19 cellular contexts compared by ENCODE assay signal in the genomic region with DNA sequence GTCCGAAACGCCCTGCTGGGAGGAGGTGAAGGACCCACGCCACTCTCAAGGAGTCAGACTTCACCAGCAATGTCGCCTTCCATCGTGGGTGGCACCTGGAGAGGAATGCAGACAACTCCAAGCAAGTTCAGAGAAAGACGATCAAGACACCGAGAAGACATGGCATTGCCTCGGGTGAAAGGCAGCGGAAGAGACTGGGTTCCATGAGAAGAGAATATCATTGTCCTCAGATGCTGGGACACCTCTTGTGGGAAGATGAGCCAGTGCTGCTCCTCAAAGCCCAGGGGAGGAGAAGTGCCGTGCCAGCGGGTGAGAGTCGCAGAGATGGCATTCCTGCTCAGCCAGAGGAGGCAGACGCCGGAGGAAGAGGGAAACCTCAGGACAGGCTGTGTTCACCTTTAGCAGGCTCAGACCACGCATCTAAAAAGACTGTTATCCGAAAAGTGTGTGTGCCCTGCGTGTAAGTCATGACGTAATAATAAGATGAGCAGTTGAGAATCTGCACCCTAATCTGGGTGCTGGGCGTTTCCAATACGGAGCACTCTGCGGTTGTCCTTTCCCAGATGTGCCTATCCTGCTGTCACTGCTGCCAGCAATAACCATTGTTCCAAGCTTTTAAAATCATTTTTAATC.
DNase-seq lines count a peak whose midpoint lies in the region; ATAC-seq, FAIRE-seq and TF ChIP-seq lines count a peak whose summit lies in the region.
"Had no signal": no experiment of that assay in that cellular context is flagged by ENCODE, and none has a peak within 500 bp of the region (broad histone marks: within the 10 kb centered on the region; RNA-seq: fewer than 3 reads in every experiment).

No MANE protein-coding gene starts in this region.

- H3K27ac ChIP-seq in right lobe of liver (peak overlapping the region; percentile 89 to 97 (median 91)), osteoblast (ENCODE audit: low read depth, low read length) (no peak overlapping the region), spleen (no peak overlapping the region), SJCRH30 (no peak overlapping the region)

- WGBS in right lobe of liver (ENCODE audit: insufficient coverage, low coverage, low lambda C conversion rate, missing lambda C conversion rate), result 73% methylated on average over 15 of the region's 21 CpGs
- WGBS in spleen, 5 donors, result 80 to 90% (median 87%) methylated on average over 21 of the region's 21 CpGs

- no peaks in the 10 kb centered on the region for H3K9me3 ChIP-seq in right lobe of liver
- H3K9me3 ChIP-seq in osteoblast (ENCODE audit: low read depth, low read length), result no peaks in the 10 kb centered on the region
- H3K9me3 ChIP-seq in spleen, result no peaks in the 10 kb centered on the region
- no peaks in the 10 kb centered on the region for H3K9me3 ChIP-seq in SJCRH30 (replicated peaks)
- H3K9me3 ChIP-seq: BE2C had no signal

- H3K36me3 ChIP-seq in right lobe of liver (no peaks in the 10 kb centered on the region), osteoblast (ENCODE audit: insufficient read depth, low read length) (no peaks in the 10 kb centered on the region), spleen (no peaks in the 10 kb centered on the region), SJCRH30 (no peaks in the 10 kb centered on the region)
- H3K36me3 ChIP-seq: BE2C had no signal

- no peak for TF ChIP-seq CTCF in right lobe of liver (IDR thresholded peaks at IDR 0.05)
- TF ChIP-seq CTCF in osteoblast (IDR thresholded peaks at IDR 0.05; ENCODE audit: extremely low read depth, low read depth, low read length), result no peak
- TF ChIP-seq CTCF in spleen (IDR thresholded peaks at IDR 0.05 in 8 of 11, conservative IDR thresholded peaks at IDR 0.05 in 3 of 11), result no peak

- H2AFZ ChIP-seq in osteoblast (ENCODE audit: low read length), result no peak overlapping the region

- DNase-seq in right lobe of liver (no peak), osteoblast (ENCODE audit: insufficient read length, low spot score, missing footprints) (peak; percentile 11), spleen (peak; percentile 36), SJCRH30 (no peak), cardiac septum (ENCODE audit: low spot score) (no peak), GM12891 (ENCODE audit: insufficient read length, low spot score) (no peak)
- DNase-seq: ACHN; BE2C; C1 segment of cervical spinal cord; CD4-positive, CD25-positive, alpha-beta regulatory T cell; CD8-positive, alpha-beta memory T cell; COR-L47; DMS 273 treated with DMSO at 0.1 percent for 48 hours; H9 had no signal

- no peak for ATAC-seq in right lobe of liver
- no peak for ATAC-seq in GM21360 (IDR thresholded peaks at IDR 0.05; ENCODE audit: unreplicated experiment)

- H3K4me2 ChIP-seq in osteoblast (ENCODE audit: insufficient read depth, low read length), result no peak overlapping the region

- no peaks in the 10 kb centered on the region for H4K20me1 ChIP-seq in osteoblast (ENCODE audit: insufficient read depth, low read length)

- no peak for FAIRE-seq in GM12891 (lab: Jason Lieb, UNC)
- FAIRE-seq: A204.1, G401.6, H1, HTR-8/SVneo had no signal

- H3K27me3 ChIP-seq in right lobe of liver, result no peaks in the 10 kb centered on the region
- H3K27me3 ChIP-seq in osteoblast (ENCODE audit: insufficient read depth, low read length), result no peaks in the 10 kb centered on the region
- H3K27me3 ChIP-seq in spleen (replicated peaks in 1 of 7), result peaks cover 0 to 24% (median 0%) of the 10 kb centered on the region in 7 donors
- no peaks in the 10 kb centered on the region; the same call in 1 of the 2 replicates for H3K27me3 ChIP-seq in SJCRH30

- TF ChIP-seq POLR2A in right lobe of liver (IDR thresholded peaks at IDR 0.05) (no peak), spleen (IDR thresholded peaks at IDR 0.05) (no peak), GM12891 (IDR thresholded peaks at IDR 0.05; ENCODE audit: low read depth, low read length) (no peak)

- intact Hi-C loops in right lobe of liver (cut with DNase I), result no loop called here
- intact Hi-C loops in spleen (cut with DNase I; ENCODE audit: low total_unique reads), result no loop called here
- intact Hi-C loops in cardiac septum (cut with DNase I), result no loop called here

- no peaks in the 10 kb centered on the region for H3K79me2 ChIP-seq in osteoblast (ENCODE audit: insufficient read depth, low read length)

- H3K4me3 ChIP-seq in right lobe of liver (no peak overlapping the region), osteoblast (ENCODE audit: insufficient read depth, low read length) (no peak overlapping the region), spleen (no peak overlapping the region), SJCRH30 (no peak overlapping the region)

- peaks cover 0 to 25% (median 7%) of the 10 kb centered on the region in 4 donors for H3K4me1 ChIP-seq in right lobe of liver
- H3K4me1 ChIP-seq in osteoblast (ENCODE audit: insufficient read depth, low read length), result no peaks in the 10 kb centered on the region
- no peaks in the 10 kb centered on the region for H3K4me1 ChIP-seq in spleen
- H3K4me1 ChIP-seq in SJCRH30, result no peaks in the 10 kb centered on the region
- H3K4me1 ChIP-seq: BE2C had no signal

TF ChIP-seq in GM12891, 5 proteins besides CTCF, POLR2A, EP300 and RAD21:
- no peak for TF ChIP-seq PAX5 (IDR thresholded peaks at IDR 0.05; ENCODE audit: insufficient read depth, low read length, severe bottlenecking)
- no peak for TF ChIP-seq TAF1 (IDR thresholded peaks at IDR 0.05; ENCODE audit: low read depth, low read length)
- TF ChIP-seq POLR2AphosphoS5 (IDR thresholded peaks at IDR 0.05; ENCODE audit: low read depth, low read length), result no peak
- TF ChIP-seq SPI1 (IDR thresholded peaks at IDR 0.05; ENCODE audit: low read depth, low read length), result no peak
- TF ChIP-seq POU2F2 (IDR thresholded peaks at IDR 0.05; ENCODE audit: low read depth, low read length), result no peak

Comparison
In these comparisons a context has a peak if more than half of its experiments do, and no peak if none do; other contexts are left out.
1. DNase-seq: peak in osteoblast (single experiment) and spleen (single experiment); none in right lobe of liver (0 of 3), SJCRH30 (0 of 2), cardiac septum (single experiment) and GM12891 (single experiment).
2. H3K27ac ChIP-seq: peak in right lobe of liver (3 of 3); none in osteoblast (single experiment), spleen (0 of 8) and SJCRH30 (single experiment).